In genomic region chr1:161086457-161086856, GRCh38 we compare ENCODE assay signal across 24 cellular contexts. TPM values are rescaled to one million over a fixed set of nuclear protein-coding genes. Genes with fewer than 3 reads are reported as not detected.
A peak's percentile ranks its signal among the peaks of the same experiment; 100 is the strongest.
DNase-seq lines count a peak whose midpoint lies in the region; ATAC-seq, FAIRE-seq and TF ChIP-seq lines count a peak whose summit lies in the region.
"Had no signal": no experiment of that assay in that cellular context is flagged by ENCODE, and none has a peak within 500 bp of the region (broad histone marks: within the 10 kb centered on the region; RNA-seq: fewer than 3 reads in every experiment).

No MANE protein-coding gene starts in this region.

- H2BK12ac ChIP-seq in neuronal stem cell (ENCODE audit: low read length) = no peak overlapping the region

- H3K36me3 ChIP-seq in mammary epithelial cell (ENCODE audit: insufficient read depth, low read length) = no peaks in the 10 kb centered on the region
- no peaks in the 10 kb centered on the region for H3K36me3 ChIP-seq in neuronal stem cell (replicated peaks in 1 of 2; ENCODE audit: control insufficient read depth in 2 of 2, insufficient read depth in 2 of 2, low read length in 2 of 2)
- H3K36me3 ChIP-seq: left ventricle myocardium inferior, neutrophil, WERI-Rb-1 had no signal

- H3K23ac ChIP-seq in neuronal stem cell (ENCODE audit: low read depth, low read length, poor library complexity) = no peak overlapping the region

- no peak overlapping the region for H2BK5ac ChIP-seq in neuronal stem cell (ENCODE audit: low read length)

- H3K14ac ChIP-seq in neuronal stem cell (ENCODE audit: low read length) = no peak overlapping the region

- H3K4me1 Mint-ChIP-seq in MCF 10A (ENCODE audit: insufficient read depth, unreplicated experiment) = peaks cover 60% of the 10 kb centered on the region

- H3K9me3 ChIP-seq in mammary epithelial cell (replicated peaks; ENCODE audit: insufficient read depth, low read length) = no peaks in the 10 kb centered on the region
- H3K9me3 ChIP-seq in neuronal stem cell (replicated peaks in 1 of 2; ENCODE audit: control insufficient read depth in 2 of 2, insufficient read depth in 1 of 2, low read depth in 1 of 2, low read length in 2 of 2) = no peaks in the 10 kb centered on the region
- H3K9me3 ChIP-seq: left ventricle myocardium inferior, neutrophil had no signal

- H2AFZ ChIP-seq in mammary epithelial cell (ENCODE audit: low read depth, low read length) (no peak overlapping the region), neuronal stem cell (ENCODE audit: low read length) (no peak overlapping the region)
- H2AFZ ChIP-seq: GM23248 had no signal

- no peak overlapping the region for H3K9ac ChIP-seq in mammary epithelial cell (ENCODE audit: insufficient read depth, low read length)
- no peak overlapping the region for H3K9ac ChIP-seq in neuronal stem cell (ENCODE audit: low read depth, low read length, poor library complexity)
- H3K9ac ChIP-seq: GM23248 had no signal

- H3K4me2 ChIP-seq in mammary epithelial cell (ENCODE audit: insufficient read depth, low read depth, low read length) (no peak overlapping the region), neuronal stem cell (ENCODE audit: insufficient read depth, low read length, poor library complexity, severe bottlenecking) (no peak overlapping the region)

- no peak overlapping the region for H3K4me3 ChIP-seq in mammary epithelial cell (replicated peaks in 1 of 3; ENCODE audit: insufficient read depth in 1 of 3, low read depth in 2 of 3, low read length in 3 of 3)
- H3K4me3 ChIP-seq in neuronal stem cell (ENCODE audit: low read length in 2 of 2) = no peak overlapping the region
- H3K4me3 ChIP-seq: GM23248, left ventricle myocardium inferior had no signal

- H2BK120ac ChIP-seq in neuronal stem cell (ENCODE audit: low read depth, low read length) = no peak overlapping the region

- BruUV-seq in MCF 10A (replicated peaks; lab: Mats Ljungman, UMichigan) (no TSS peak), mammary epithelial cell (replicated peaks; lab: Mats Ljungman, UMichigan) (no TSS peak)

- dilution Hi-C loops in mammary epithelial cell (cut with HindIII; ENCODE audit: low sequenced_read_pairs) = loop anchor here (25.0 kb wide), 1 partner anchor 249 kb away; no protein-coding TSS in a partner anchor

- CTCF ChIA-PET in MCF 10A (lab: Yijun Ruan, JAX) = interaction anchor here (0.5 to 7.0 kb wide), 9 partner anchors 11 to 663 kb away, joined by 3 to 80 read pairs (median 4); partner anchors contain the start of genes ARHGAP30, DUSP12, KLHDC9 and USF1
- CTCF ChIA-PET in mammary epithelial cell (lab: Charles Lee; ENCODE audit: low non-redundant PET) = no interaction called here

- peaks cover 6% of the 10 kb centered on the region for H3K36me3 Mint-ChIP-seq in MCF 10A (ENCODE audit: insufficient read depth, unreplicated experiment)
- H3K36me3 Mint-ChIP-seq: CD8-positive, alpha-beta memory T cell had no signal

- DNase-seq in MCF 10A (ENCODE audit: unreplicated experiment) (no peak), mammary epithelial cell (no peak), neuronal stem cell (ENCODE audit: low spot score) (no peak), NCI-H1417 treated with DMSO at 0.1 percent for 48 hours (lab: John Stamatoyannopoulos, UW) (no peak), T1000 (lab: John Stamatoyannopoulos, UW) (no peak), frontal cortex (ENCODE audit: low spot score in 2 of 2) (no peak)
- DNase-seq: activated CD4-positive, alpha-beta T cell treated with anti-CD3 and anti-CD28 coated beads, Interleukin-2, amount 50 U/mL, for 1 hour; activated effector memory CD4-positive, alpha-beta T cell treated with Interleukin-2 at 50 U/mL for 16 hours; CD8-positive, alpha-beta memory T cell; DMS79; GM23248; left ventricle myocardium inferior; NCI-H2107; NCI-H526; stimulated activated naive CD4-positive, alpha-beta T cell; WERI-Rb-1 had no signal

- in situ Hi-C loops in mammary epithelial cell (cut with MboI; ENCODE audit: low sequenced_read_pairs in 2 of 2) = loop anchor here in 1 of 2 donors (25.0 kb wide), 1 partner anchor 249 kb away; no protein-coding TSS in a partner anchor

- peak overlapping the region; percentile 17 for H3K27ac Mint-ChIP-seq in MCF 10A (ENCODE audit: low read depth, unreplicated experiment)
- H3K27ac Mint-ChIP-seq: T-helper 2 cell treated with Interferon-gamma antibody and Interleukin-4, amounts not matched to agents 5 μg/mL and 100 μg/mL, for 36 hours had no signal

- POLR2A ChIA-PET in MCF 10A (lab: Yijun Ruan, JAX) = interaction anchor here (0.7 to 2.3 kb wide), 9 partner anchors 9 to 75 kb away, joined by 3 to 10 read pairs (median 4); partner anchors contain the start of genes NIT1, PFDN2 and USF1

- no peak overlapping the region for H2BK15ac ChIP-seq in neuronal stem cell (ENCODE audit: low read length)

- H3K27ac ChIP-seq in mammary epithelial cell (ENCODE audit: insufficient read depth, low read depth, low read length) (no peak overlapping the region), neuronal stem cell (replicated peaks; ENCODE audit: low read length) (no peak overlapping the region)
- H3K27ac ChIP-seq: 22Rv1, GM23248, left ventricle myocardium inferior, neutrophil, WERI-Rb-1 had no signal

- H3K4me1 ChIP-seq in mammary epithelial cell (ENCODE audit: insufficient read depth, low read length) (peaks cover 54% of the 10 kb centered on the region), neuronal stem cell (ENCODE audit: control insufficient read depth in 2 of 2, insufficient read depth in 1 of 2, low read depth in 1 of 2, low read length in 2 of 2) (peaks cover 0 to 2% of the 10 kb centered on the region in 2 donors)
- H3K4me1 ChIP-seq: left ventricle myocardium inferior had no signal

- no peak overlapping the region for H4K8ac ChIP-seq in neuronal stem cell (ENCODE audit: low read depth, low read length)

- no peak for TF ChIP-seq CTCF in MCF 10A (IDR thresholded peaks at IDR 0.05; ENCODE audit: unreplicated experiment)
- no peak for TF ChIP-seq CTCF in mammary epithelial cell (conservative IDR thresholded peaks at IDR 0.05 in 1 of 2, IDR thresholded peaks at IDR 0.05 in 1 of 2; ENCODE audit: extremely low read depth in 1 of 2, insufficient read depth in 1 of 2, low read depth in 1 of 2, low read length in 2 of 2)

- WGBS in mammary epithelial cell (ENCODE audit: low coverage, missing lambda C conversion rate) = 75% methylated on average over 4 of the region's 4 CpGs
- WGBS in neuronal stem cell (ENCODE audit: extremely low coverage in 2 of 2, insufficient read length in 2 of 2, insufficient replicate concordance in 1 of 2), 2 donors = no CpG with 5 or more reads among the region's 4 CpGs

- FAIRE-seq in frontal cortex (lab: Jason Lieb, UNC) = no peak

- ATAC-seq in esophagus mucosa (peak; percentile 34), GM18858 (IDR thresholded peaks at IDR 0.05; ENCODE audit: unreplicated experiment) (no peak)
- ATAC-seq: SK-N-SH treated with all-trans-retinoic acid at 6 μM for 48 hours had no signal

- intact Hi-C loops in MCF 10A (cut with micrococcal nuclease) = loop anchor here (10.0 kb wide), 1 partner anchor 742 kb away; the partner anchor contains the start of genes COPA and NCSTN
- intact Hi-C loops in mammary epithelial cell (cut with micrococcal nuclease) = no loop called here

- H3K27me3 ChIP-seq in mammary epithelial cell (ENCODE audit: insufficient read depth, low read length) = no peaks in the 10 kb centered on the region
- peaks cover 0 to 47% (median 0%) of the 10 kb centered on the region in 3 experiments for H3K27me3 ChIP-seq in neuronal stem cell (ENCODE audit: control insufficient read depth in 3 of 3, insufficient read depth in 3 of 3, low read depth in 1 of 3, low read length in 3 of 3)
- H3K27me3 ChIP-seq: neutrophil had no signal

- H4K20me1 ChIP-seq in mammary epithelial cell (ENCODE audit: insufficient read depth, low read length) = no peaks in the 10 kb centered on the region

- no peak overlapping the region for H4K91ac ChIP-seq in neuronal stem cell (ENCODE audit: low read depth, low read length, poor library complexity)

- no peaks in the 10 kb centered on the region for H3K9me3 Mint-ChIP-seq in MCF 10A (ENCODE audit: unreplicated experiment)
- H3K9me3 Mint-ChIP-seq: CD8-positive, alpha-beta memory T cell; T-helper 2 cell treated with Interferon-gamma antibody and Interleukin-4, amounts not matched to agents 5 μg/mL and 100 μg/mL, for 36 hours had no signal

- H3K27me3 Mint-ChIP-seq in MCF 10A (ENCODE audit: insufficient read depth, unreplicated experiment) = no peaks in the 10 kb centered on the region

- no peaks in the 10 kb centered on the region for H3K79me2 ChIP-seq in mammary epithelial cell (ENCODE audit: insufficient read depth, low read length)

- no peaks in the 10 kb centered on the region for H3K79me1 ChIP-seq in neuronal stem cell (ENCODE audit: low read depth, low read length)

- peak overlapping the region; percentile 35 for H2AK5ac ChIP-seq in neuronal stem cell (ENCODE audit: low read depth, low read length)

- H3K4ac ChIP-seq in neuronal stem cell (ENCODE audit: low read length) = no peak overlapping the region

- no peak overlapping the region for H3K18ac ChIP-seq in neuronal stem cell (ENCODE audit: low read length)

- no peak overlapping the region for H3K4me3 Mint-ChIP-seq in MCF 10A (ENCODE audit: unreplicated experiment)
- H3K4me3 Mint-ChIP-seq: CD8-positive, alpha-beta memory T cell; T-helper 2 cell treated with Interferon-gamma antibody and Interleukin-4, amounts not matched to agents 5 μg/mL and 100 μg/mL, for 36 hours had no signal

RNA-seq across cellular contexts. Expression of gene NECTIN4, which starts 2.9 kb away (rescaled TPM):
- total RNA-seq in MCF 10A (2022) (7.0 and 11.2 TPM in 2 replicates), mammary epithelial cell (10 to 100 TPM in 1 of 2 donors, 1 to 10 TPM in 1; 5.6 to 13.2 TPM), esophagus mucosa (115 TPM), frontal cortex (not detected)
- 5.5 TPM for polyA plus RNA-seq in mammary epithelial cell
- 53.4 TPM for polyA minus RNA-seq in mammary epithelial cell
- 0.13 TPM for polyA plus RNA-seq in neuronal stem cell (2013, experiment 1 of 2)
- 0.10 TPM for polyA plus RNA-seq in neuronal stem cell (2013, experiment 2 of 2)
- total RNA-seq: left ventricle myocardium inferior, skeletal muscle tissue had no signal
- polyA plus RNA-seq: CD8-positive, alpha-beta memory T cell had no signal

RNA-seq across cellular contexts. Expression of gene KLHDC9, which starts 11.7 kb away (rescaled TPM):
- total RNA-seq in MCF 10A (2022) (not detected in 2 replicates), mammary epithelial cell (1 to 10 TPM; 3.0 to 3.8 TPM), esophagus mucosa (4.5 TPM), frontal cortex (4.5 TPM)
- polyA plus RNA-seq in mammary epithelial cell = 1.7 TPM
- polyA minus RNA-seq in mammary epithelial cell = not detected
- 13.3 TPM for polyA plus RNA-seq in neuronal stem cell (2013, experiment 1 of 2)
- polyA plus RNA-seq in neuronal stem cell (2013, experiment 2 of 2) = 11.5 TPM
- total RNA-seq: skeletal muscle tissue had no signal
- polyA plus RNA-seq: CD8-positive, alpha-beta memory T cell had no signal

RNA-seq across cellular contexts. Expression of gene ARHGAP30, which starts 16.8 kb away (rescaled TPM):
- total RNA-seq in MCF 10A (2022) (0.34 and 0.58 TPM in 2 replicates), mammary epithelial cell (under 1 TPM; 0.17 to 0.26 TPM), esophagus mucosa (6.0 TPM), frontal cortex (0.82 TPM)
- 0.03 TPM for polyA plus RNA-seq in mammary epithelial cell
- polyA minus RNA-seq in mammary epithelial cell = not detected
- 0.11 TPM for polyA plus RNA-seq in neuronal stem cell (2013, experiment 1 of 2)
- polyA plus RNA-seq in neuronal stem cell (2013, experiment 2 of 2) = 0.04 TPM
- total RNA-seq: GM23248, pulmonary artery endothelial cell had no signal

RNA-seq across cellular contexts. Expression of gene PFDN2, which starts 31.4 kb away (rescaled TPM):
- 514 and 683 TPM in 2 replicates for total RNA-seq in MCF 10A (2022)
- total RNA-seq in mammary epithelial cell = 100 to 1,000 TPM in 1 of 2 donors, 10 to 100 TPM in 1; 34.2 to 141 TPM
- polyA plus RNA-seq in mammary epithelial cell = 181 TPM
- polyA minus RNA-seq in mammary epithelial cell = 12.6 TPM
- 46.2 TPM for total RNA-seq in esophagus mucosa
- 313 TPM for polyA plus RNA-seq in neuronal stem cell (2013, experiment 1 of 2)
- 332 TPM for polyA plus RNA-seq in neuronal stem cell (2013, experiment 2 of 2)
- total RNA-seq in frontal cortex = 53.8 TPM

RNA-seq across cellular contexts. Expression of gene NIT1, which starts 31.4 kb away (rescaled TPM):
- total RNA-seq in MCF 10A (2022) (73.4 and 75.4 TPM in 2 replicates), mammary epithelial cell (10 to 100 TPM; 31.3 to 51.1 TPM), esophagus mucosa (26.4 TPM), frontal cortex (14.7 TPM)
- polyA plus RNA-seq in mammary epithelial cell = 57.8 TPM
- 21.7 TPM for polyA minus RNA-seq in mammary epithelial cell
- 37.4 TPM for polyA plus RNA-seq in neuronal stem cell (2013, experiment 1 of 2)
- 37.5 TPM for polyA plus RNA-seq in neuronal stem cell (2013, experiment 2 of 2)
